In genomic region chr9:70400107-70400892, GRCh38 we compare ENCODE assay signal across 18 cellular contexts. TPM values are rescaled to one million over a fixed set of nuclear protein-coding genes. Genes with fewer than 3 reads are reported as not detected.
DNase-seq lines count a peak whose midpoint lies in the region; ATAC-seq, FAIRE-seq and TF ChIP-seq lines count a peak whose summit lies in the region.
"Had no signal": no experiment of that assay in that cellular context is flagged by ENCODE, and none has a peak within 500 bp of the region (broad histone marks: within the 10 kb centered on the region; RNA-seq: fewer than 3 reads in every experiment).

No MANE protein-coding gene starts in this region.

- no TSS peak for BruUV-seq in K562 (replicated peaks; lab: Mats Ljungman, UMichigan)

- 51% methylated on average over 5 of the region's 5 CpGs for WGBS in K562 (ENCODE audit: insufficient coverage, low coverage, missing lambda C conversion rate)
- WGBS in tibial nerve, 2 donors: 74 to 90% methylated on average over 5 of the region's 5 CpGs

- intact Hi-C loops in activated naive CD4-positive, alpha-beta T cell treated with anti-CD3 and anti-CD28 coated beads for 36 hours (cut with micrococcal nuclease): loop anchor here (10.0 kb wide), 1 partner anchor 575 kb away; the partner anchor contains the start of gene CFAP95
- intact Hi-C loops in K562 (cut with micrococcal nuclease): no loop called here

- H3K27me3 ChIP-seq in K562 (ENCODE audit: control insufficient read depth in 2 of 2, insufficient read depth in 2 of 2, low read length in 2 of 2) (no peaks in the 10 kb centered on the region), tibial nerve (no peaks in the 10 kb centered on the region)

- no peak for TF ChIP-seq RAD21 in K562 (CRISPR knock-in tag; conservative IDR thresholded peaks at IDR 0.05 in 1 of 2, IDR thresholded peaks at IDR 0.05 in 1 of 2)

- H3K36me3 ChIP-seq in K562 (ENCODE audit: control insufficient read depth, insufficient read depth, low read length): no peaks in the 10 kb centered on the region
- no peaks in the 10 kb centered on the region for H3K36me3 ChIP-seq in tibial nerve

- POLR2A ChIA-PET in K562 (lab: Yijun Ruan, JAX): interaction anchor here (0.8 to 2.9 kb wide), 6 partner anchors 10 to 20 kb away, joined by 3 to 22 read pairs (median 6); partner anchors contain the start of gene KLF9
- POLR2A ChIA-PET in naive thymus-derived CD8-positive, alpha-beta T cell (lab: Charles Lee): interaction anchor here (0.6 to 6.0 kb wide), 7 partner anchors 10 to 199 kb away, joined by 3 to 60 read pairs (median 12); partner anchors contain the start of gene KLF9

- H3K27ac ChIP-seq in K562 (ENCODE audit: extremely low read depth, low read depth, low read length) (no peak overlapping the region), tibial nerve (peak overlapping the region in 3 of 4 donors; percentile 13 to 89 (median 61))
- H3K27ac ChIP-seq: KMS-11 had no signal

- no peaks in the 10 kb centered on the region for H3K27me3 Mint-ChIP-seq in activated naive CD4-positive, alpha-beta T cell treated with anti-CD3 and anti-CD28 coated beads for 36 hours (ENCODE audit: low read depth)
- no peaks in the 10 kb centered on the region for H3K27me3 Mint-ChIP-seq in naive thymus-derived CD8-positive, alpha-beta T cell
- no peaks in the 10 kb centered on the region for H3K27me3 Mint-ChIP-seq in endothelial cell (ENCODE audit: unreplicated experiment)
- H3K27me3 Mint-ChIP-seq: activated CD8-positive, alpha-beta memory T cell treated with anti-CD3 and anti-CD28 coated beads, Interleukin-2, amount 10 ng/mL, durations not matched to agents 7 days and 5 days had no signal

- no peak; the same call in 2 of the 3 replicates for ATAC-seq in K562
- no peak for ATAC-seq in naive thymus-derived CD8-positive, alpha-beta T cell
- ATAC-seq: activated CD8-positive, alpha-beta memory T cell treated with anti-CD3 and anti-CD28 coated beads, Interleukin-2, amount 10 ng/mL, durations not matched to agents 7 days and 5 days had no signal

- H3K4me1 Mint-ChIP-seq in activated naive CD4-positive, alpha-beta T cell treated with anti-CD3 and anti-CD28 coated beads for 36 hours (ENCODE audit: low read depth): peaks cover 79% of the 10 kb centered on the region
- peaks cover 42 to 84% (median 72%) of the 10 kb centered on the region in 4 donors for H3K4me1 Mint-ChIP-seq in naive thymus-derived CD8-positive, alpha-beta T cell
- no peaks in the 10 kb centered on the region for H3K4me1 Mint-ChIP-seq in endothelial cell (ENCODE audit: unreplicated experiment)

- no peaks in the 10 kb centered on the region for H3K9me1 ChIP-seq in K562 (ENCODE audit: control insufficient read depth, insufficient read depth, low read length)

- no peaks in the 10 kb centered on the region for H3K9me3 Mint-ChIP-seq in activated naive CD4-positive, alpha-beta T cell treated with anti-CD3 and anti-CD28 coated beads for 36 hours
- no peaks in the 10 kb centered on the region for H3K9me3 Mint-ChIP-seq in naive thymus-derived CD8-positive, alpha-beta T cell
- no peaks in the 10 kb centered on the region for H3K9me3 Mint-ChIP-seq in endothelial cell (ENCODE audit: unreplicated experiment)

- in situ Hi-C loops in K562 (cut with MboI): no loop called here

- H4K20me1 ChIP-seq in K562 (replicated peaks; ENCODE audit: control insufficient read depth, insufficient read depth, low read length): peaks cover 23% of the 10 kb centered on the region

- CTCF ChIA-PET in activated naive CD4-positive, alpha-beta T cell treated with anti-CD3 and anti-CD28 coated beads for 36 hours (lab: Charles Lee): interaction anchor here (2.2 kb wide), 1 partner anchor 202 kb away, joined by 11 read pairs; no protein-coding TSS in a partner anchor
- CTCF ChIA-PET in K562 (lab: Yijun Ruan, JAX; ENCODE audit: low intra/inter-chr PET ratio): no interaction called here

- TF ChIP-seq EP300 in K562 (IDR thresholded peaks at IDR 0.05; ENCODE audit: low read length) (no peak), tibial nerve (IDR thresholded peaks at IDR 0.05) (peak in 1 of 2 donors; percentile 4)

- H3K4me2 ChIP-seq in K562 (ENCODE audit: insufficient read depth, low read length): no peak overlapping the region
- H3K4me2 ChIP-seq: KMS-11 had no signal

- H3K36me3 Mint-ChIP-seq in activated naive CD4-positive, alpha-beta T cell treated with anti-CD3 and anti-CD28 coated beads for 36 hours (ENCODE audit: low read depth): peaks cover 4% of the 10 kb centered on the region
- H3K36me3 Mint-ChIP-seq in naive thymus-derived CD8-positive, alpha-beta T cell: no peaks in the 10 kb centered on the region
- H3K36me3 Mint-ChIP-seq in endothelial cell (ENCODE audit: low read depth, unreplicated experiment): no peaks in the 10 kb centered on the region
- H3K36me3 Mint-ChIP-seq: activated CD8-positive, alpha-beta memory T cell treated with anti-CD3 and anti-CD28 coated beads, Interleukin-2, amount 10 ng/mL, durations not matched to agents 7 days and 5 days had no signal

- H3K9ac ChIP-seq in K562 (ENCODE audit: insufficient read depth in 1 of 2, low read depth in 2 of 2, low read length in 2 of 2): no peak overlapping the region
- H3K9ac ChIP-seq: KMS-11 had no signal

- TF ChIP-seq POLR2A in K562 (conservative IDR thresholded peaks at IDR 0.05) (no peak), tibial nerve (IDR thresholded peaks at IDR 0.05) (no peak)

- H2AFZ ChIP-seq in K562 (ENCODE audit: low read depth, low read length): no peak overlapping the region

- H3K9me3 ChIP-seq in K562 (replicated peaks; ENCODE audit: control insufficient read depth, insufficient read depth, low read depth, low read length) (no peaks in the 10 kb centered on the region), tibial nerve (no peaks in the 10 kb centered on the region)

- peak overlapping the region; percentile 75 for H3K27ac Mint-ChIP-seq in activated naive CD4-positive, alpha-beta T cell treated with anti-CD3 and anti-CD28 coated beads for 36 hours
- peak overlapping the region; percentile 8 to 89 (median 76) for H3K27ac Mint-ChIP-seq in naive thymus-derived CD8-positive, alpha-beta T cell
- no peak overlapping the region for H3K27ac Mint-ChIP-seq in endothelial cell (ENCODE audit: unreplicated experiment)
- H3K27ac Mint-ChIP-seq: activated CD8-positive, alpha-beta memory T cell treated with anti-CD3 and anti-CD28 coated beads, Interleukin-2, amount 10 ng/mL, durations not matched to agents 7 days and 5 days had no signal

- TF ChIP-seq CTCF in K562 (IDR thresholded peaks at IDR 0.05 in 2 of 3, conservative IDR thresholded peaks at IDR 0.05 in 1 of 3; ENCODE audit: insufficient read depth in 2 of 3, low read depth in 1 of 3, low read length in 3 of 3) (no peak), tibial nerve (IDR thresholded peaks at IDR 0.05) (no peak), endothelial cell (IDR thresholded peaks at IDR 0.05; ENCODE audit: unreplicated experiment) (no peak)

- no peak for DNase-seq in activated naive CD4-positive, alpha-beta T cell treated with anti-CD3 and anti-CD28 coated beads for 36 hours
- DNase-seq in activated naive CD4-positive, alpha-beta T cell treated with Interleukin-2 at 50 U/mL for 16 hours: no peak
- DNase-seq in K562 (ENCODE audit: extremely low read depth in 1 of 4, low spot score in 3 of 4): no peak
- DNase-seq in naive thymus-derived CD8-positive, alpha-beta T cell: no peak
- DNase-seq in tibial nerve (ENCODE audit: low spot score in 2 of 2): no peak
- no peak for DNase-seq in endothelial cell (ENCODE audit: low spot score)
- DNase-seq in DMS53 (lab: John Stamatoyannopoulos, UW): no peak
- DNase-seq in NCI-H146 (lab: John Stamatoyannopoulos, UW): no peak
- DNase-seq: activated CD8-positive, alpha-beta memory T cell treated with anti-CD3 and anti-CD28 coated beads, Interleukin-2, amount 10 ng/mL, durations not matched to agents 7 days and 5 days; Calu3; GDM1; NCI-H1417; NCI-H345; SHP77 treated with DMSO at 0.1 percent for 48 hours had no signal

- H3K4me1 ChIP-seq in K562 (replicated peaks in 1 of 2; ENCODE audit: control insufficient read depth in 2 of 2, insufficient read depth in 2 of 2, low read length in 2 of 2) (peaks cover 17 to 35% of the 10 kb centered on the region in 2 experiments; a peak in 4 of 5 replicates), tibial nerve (peaks cover 0 to 100% (median 81%) of the 10 kb centered on the region in 4 donors)

- H3K79me2 ChIP-seq in K562 (ENCODE audit: control insufficient read depth, insufficient read depth, low read length): peaks cover 82% of the 10 kb centered on the region

- H3K4me3 ChIP-seq in K562: no peak overlapping the region
- H3K4me3 ChIP-seq in tibial nerve: no peak overlapping the region

- H3K4me3 Mint-ChIP-seq in activated naive CD4-positive, alpha-beta T cell treated with anti-CD3 and anti-CD28 coated beads for 36 hours: no peak overlapping the region
- H3K4me3 Mint-ChIP-seq in naive thymus-derived CD8-positive, alpha-beta T cell: peak overlapping the region in 6 of 10 donors; percentile 6 to 70 (median 38)
- H3K4me3 Mint-ChIP-seq in endothelial cell (ENCODE audit: unreplicated experiment): no peak overlapping the region
- H3K4me3 Mint-ChIP-seq: activated CD8-positive, alpha-beta memory T cell treated with anti-CD3 and anti-CD28 coated beads, Interleukin-2, amount 10 ng/mL, durations not matched to agents 7 days and 5 days had no signal

- no peak for FAIRE-seq in K562 (lab: Jason Lieb, UNC)
- FAIRE-seq: colon, keratinocyte, TTC549 had no signal

RNA-seq across cellular contexts. Expression of gene KLF9, which starts 14.2 kb away (rescaled TPM):
- 10 to 100 TPM; 44.2 to 45.0 TPM for total RNA-seq in activated naive CD4-positive, alpha-beta T cell treated with anti-CD3 and anti-CD28 coated beads for 36 hours
- total RNA-seq in K562 (2011; cell fraction: chromatin; rRNA removed; ENCODE audit: low replicate concordance): 3.9 and 5.8 TPM in 2 replicates
- 4.7 and 6.2 TPM in 2 replicates for total RNA-seq in K562 (2011; cell fraction: nucleolus; rRNA removed)
- 5.8 and 8.8 TPM in 2 replicates for total RNA-seq in K562 (2011; cell fraction: nucleoplasm; rRNA removed)
- 8.5 and 9.7 TPM in 2 replicates for total RNA-seq in K562 (2014; rRNA removed)
- total RNA-seq in K562 (2014; rRNA removed; fragmentation: Illumina TruSeq; extraction: Trizol): 7.3 and 8.8 TPM in 2 replicates
- total RNA-seq in K562 (2015; rRNA removed; fragmentation: Illumina TruSeq; extraction: Trizol): 4.7 and 4.8 TPM in 2 replicates
- 9.8 and 11.9 TPM in 2 replicates for total RNA-seq in K562 (2021)
- 6.2 and 6.9 TPM in 2 replicates for polyA plus RNA-seq in K562 (2011; rRNA removed)
- 3.8 and 3.9 TPM in 2 replicates for polyA plus RNA-seq in K562 (2011; cell fraction: cytosol; rRNA removed)
- polyA plus RNA-seq in K562 (2011; cell fraction: nucleus; rRNA removed): 2.6 and 2.7 TPM in 2 replicates
- polyA plus RNA-seq in K562 (2012): 5.6 and 7.2 TPM in 2 replicates
- 9.6 and 10.1 TPM in 2 replicates for polyA plus RNA-seq in K562 (2014; fragmentation: Illumina TruSeq; extraction: Trizol)
- polyA plus RNA-seq in K562 (2014; fragmentation: Nextera tagmentation; extraction: Ambion mirVana): 1 to 10 TPM; 3.3 to 4.8 TPM
- 6.5 and 6.9 TPM in 2 replicates for polyA plus RNA-seq in K562 (2014; rRNA removed)
- polyA minus RNA-seq in K562 (2011; rRNA and poly(A)+ RNA removed): 6.8 and 8.0 TPM in 2 replicates
- polyA minus RNA-seq in K562 (2011; cell fraction: cytosol; rRNA and poly(A)+ RNA removed): 4.5 and 5.0 TPM in 2 replicates
- polyA minus RNA-seq in K562 (2011; cell fraction: nucleus; rRNA and poly(A)+ RNA removed): 3.4 and 4.4 TPM in 2 replicates
- 10 to 100 TPM; 29.6 TPM for total RNA-seq in naive thymus-derived CD8-positive, alpha-beta T cell
- polyA plus RNA-seq in naive thymus-derived CD8-positive, alpha-beta T cell: 1 to 10 TPM; 2.6 to 4.0 (median 3.2) TPM
- 100 to 1,000 TPM; 286 to 387 (median 351) TPM for total RNA-seq in tibial nerve
- 0.87 TPM for total RNA-seq in endothelial cell (ENCODE audit: unreplicated experiment)

Comparison
In these comparisons a context has a peak if more than half of its experiments do, and no peak if none do; other contexts are left out.
1. H3K4me3 Mint-ChIP-seq: peak in naive thymus-derived CD8-positive, alpha-beta T cell (6 of 10); none in activated naive CD4-positive, alpha-beta T cell treated with anti-CD3 and anti-CD28 coated beads for 36 hours (single experiment) and endothelial cell (single experiment).
2. RNA of gene KLF9, which starts 14.2 kb away (total RNA-seq): 286 to 387 TPM in tibial nerve; 44.2 to 45.0 TPM in activated naive CD4-positive, alpha-beta T cell treated with anti-CD3 and anti-CD28 coated beads for 36 hours, 29.6 TPM in naive thymus-derived CD8-positive, alpha-beta T cell, 3.9 to 11.9 TPM in K562 and 0.87 TPM in endothelial cell (single experiment); every median in the first group is over 4 times any median in the second.